Comparison of ENCODE assay signal across 27 cellular contexts in genomic region chr12:60271816-60272215, GRCh38.
"Had no signal": no experiment of that assay in that cellular context is flagged by ENCODE, and none has a peak within 500 bp of the region (broad histone marks: within the 10 kb centered on the region; RNA-seq: fewer than 3 reads in every experiment).

No MANE protein-coding gene starts in this region.

- H3K27me3 ChIP-seq: colonic mucosa, dorsolateral prefrontal cortex, esophagus muscularis mucosa, esophagus squamous epithelium, foreskin keratinocyte, gastrocnemius medialis, gastroesophageal sphincter, heart left ventricle, heart right ventricle had no signal

- FAIRE-seq: colon, endothelial cell of umbilical vein, frontal cortex had no signal

- H3K4me1 ChIP-seq: colonic mucosa, esophagus muscularis mucosa, esophagus squamous epithelium, foreskin keratinocyte, gastrocnemius medialis, gastroesophageal sphincter, heart left ventricle, heart right ventricle had no signal

- H3K9me3 ChIP-seq: colonic mucosa, esophagus muscularis mucosa, gastrocnemius medialis, gastroesophageal sphincter had no signal

- ATAC-seq: effector memory CD8-positive, alpha-beta T cell; esophagus mucosa; foreskin keratinocyte; gastrocnemius medialis; gastroesophageal sphincter; heart left ventricle; heart right ventricle had no signal

- H3K36me3 ChIP-seq: colonic mucosa, esophagus muscularis mucosa, esophagus squamous epithelium, gastrocnemius medialis, gastroesophageal sphincter, heart left ventricle, heart right ventricle had no signal

- DNase-seq: colonic mucosa; cortex of kidney; dermis blood vessel endothelial cell; dorsolateral prefrontal cortex; effector CD4-positive, alpha-beta T cell; effector CD8-positive, alpha-beta T cell; effector memory CD4-positive, alpha-beta T cell; effector memory CD8-positive, alpha-beta T cell; endodermal cell; erythroblast; esophagus squamous epithelium; foreskin fibroblast; foreskin keratinocyte; foreskin melanocyte; gastrocnemius medialis; glutamatergic neuron; head of caudate nucleus; heart left ventricle; heart right ventricle had no signal

- H3K27ac ChIP-seq: colonic mucosa, coronary artery, dorsolateral prefrontal cortex, epithelial cell of prostate, esophagus muscularis mucosa, esophagus squamous epithelium, foreskin keratinocyte, gastrocnemius medialis, gastroesophageal sphincter, heart left ventricle, heart right ventricle had no signal

- H3K4me3 ChIP-seq: colonic mucosa, coronary artery, dorsolateral prefrontal cortex, esophagus muscularis mucosa, esophagus squamous epithelium, gastrocnemius medialis, gastroesophageal sphincter, heart left ventricle, heart right ventricle had no signal
